In genomic region chr6:158029668-158030230, GRCh38 we compare ENCODE assay signal across 20 cellular contexts. TPM values are rescaled to one million over a fixed set of nuclear protein-coding genes. Genes with fewer than 3 reads are reported as not detected.
A peak's percentile ranks its signal among the peaks of the same experiment; 100 is the strongest.
DNase-seq lines count a peak whose midpoint lies in the region; ATAC-seq and TF ChIP-seq lines count a peak whose summit lies in the region.
"Had no signal": no experiment of that assay in that cellular context is flagged by ENCODE, and none has a peak within 500 bp of the region (broad histone marks: within the 10 kb centered on the region; RNA-seq: fewer than 3 reads in every experiment).

No MANE protein-coding gene starts in this region.

- H3K4me2 ChIP-seq in fibroblast of lung (ENCODE audit: extremely low read depth, insufficient read depth, low read length): no peak overlapping the region

- H3K27ac ChIP-seq in fibroblast of lung (ENCODE audit: insufficient read depth, low read length): peak overlapping the region; percentile 29
- peak overlapping the region; percentile 37 for H3K27ac ChIP-seq in subcutaneous abdominal adipose tissue (ENCODE audit: low read depth, low read length)
- H3K27ac ChIP-seq: psoas muscle had no signal

- H3K9me3 ChIP-seq in fibroblast of lung (ENCODE audit: control insufficient read depth, insufficient read depth, low read depth, low read length) (no peaks in the 10 kb centered on the region), subcutaneous abdominal adipose tissue (ENCODE audit: control insufficient read depth in 5 of 5, low read length in 5 of 5) (no peaks in the 10 kb centered on the region)
- H3K9me3 ChIP-seq: psoas muscle had no signal

- H3K27me3 ChIP-seq in fibroblast of lung (ENCODE audit: control insufficient read depth, insufficient read depth, low read length): no peaks in the 10 kb centered on the region
- peaks cover 0 to 14% (median 3%) of the 10 kb centered on the region in 5 donors for H3K27me3 ChIP-seq in subcutaneous abdominal adipose tissue (ENCODE audit: control insufficient read depth in 5 of 5, insufficient read depth in 4 of 5, low read length in 5 of 5)

- TF ChIP-seq CTCF in NB4 (IDR thresholded peaks at IDR 0.05; ENCODE audit: low read depth, low read length): no peak
- TF ChIP-seq CTCF in fibroblast of lung (conservative IDR thresholded peaks at IDR 0.05 in 1 of 2, IDR thresholded peaks at IDR 0.05 in 1 of 2; ENCODE audit: low read depth in 1 of 2, low read length in 2 of 2): no peak

- DNase-seq in activated effector memory CD4-positive, alpha-beta T cell treated with anti-CD3 and anti-CD28 coated beads, Interleukin-2, amount 50 U/mL, for 16 hours: peak; percentile 38
- DNase-seq in activated effector memory CD4-positive, alpha-beta T cell treated with Interleukin-2 at 50 U/mL for 16 hours: no peak
- DNase-seq in NB4 (ENCODE audit: low read depth) (peak; percentile 47), fibroblast of lung (ENCODE audit: low read depth in 2 of 2) (no peak), NCI-H146 treated with DMSO at 0.1 percent for 48 hours (lab: John Stamatoyannopoulos, UW; ENCODE audit: unreplicated experiment) (no peak)
- DNase-seq: activated CD4-positive, alpha-beta T cell treated with anti-CD3 and anti-CD28 coated beads for 4 hours; activated naive CD4-positive, alpha-beta T cell; CD8-positive, alpha-beta T cell; DMS53; KBM-7; kidney glomerular epithelial cell; NCI-H1048; NCI-H2107; NCI-H526; psoas muscle; small intestine; stimulated activated CD4-positive, alpha-beta T cell treated with anti-CD3 and anti-CD28 coated beads, Interleukin-4, amount 100 ng/mL, for 1 hour had no signal

- ATAC-seq in HG02884 (IDR thresholded peaks at IDR 0.05; ENCODE audit: unreplicated experiment) (no peak), HG03469 (IDR thresholded peaks at IDR 0.05; ENCODE audit: unreplicated experiment) (no peak)
- ATAC-seq: CD8-positive, alpha-beta T cell; psoas muscle had no signal

- TF ChIP-seq POLR2A in NB4 (IDR thresholded peaks at IDR 0.05; ENCODE audit: extremely low read depth, insufficient read length): no peak

- no peaks in the 10 kb centered on the region for H4K20me1 ChIP-seq in fibroblast of lung (ENCODE audit: control insufficient read depth, extremely low read depth, insufficient read depth, low read length)

- H3K4me1 ChIP-seq in fibroblast of lung (ENCODE audit: control insufficient read depth, extremely low read depth, insufficient read depth, low read length): peaks cover 51% of the 10 kb centered on the region
- peaks cover 19 to 51% (median 38%) of the 10 kb centered on the region in 5 donors for H3K4me1 ChIP-seq in subcutaneous abdominal adipose tissue (ENCODE audit: control insufficient read depth in 5 of 5, insufficient read depth in 5 of 5, low read length in 5 of 5)

- no peak overlapping the region for H3K4me3 ChIP-seq in NB4 (ENCODE audit: low read depth, low read length)
- H3K4me3 ChIP-seq in fibroblast of lung (replicated peaks in 1 of 4; ENCODE audit: control extremely low read depth in 1 of 4, insufficient read depth in 1 of 4, low read depth in 3 of 4, low read length in 4 of 4): no peak overlapping the region
- no peak overlapping the region for H3K4me3 ChIP-seq in subcutaneous abdominal adipose tissue (ENCODE audit: low read depth in 1 of 5, low read length in 5 of 5)
- H3K4me3 ChIP-seq: psoas muscle had no signal

- H3K36me3 ChIP-seq in fibroblast of lung (ENCODE audit: control insufficient read depth, insufficient read depth, low read length) (peaks cover 10% of the 10 kb centered on the region), subcutaneous abdominal adipose tissue (ENCODE audit: control insufficient read depth in 5 of 5, insufficient read depth in 5 of 5, low read length in 5 of 5) (peaks cover 0 to 5% (median 0%) of the 10 kb centered on the region in 5 donors)

- no peak overlapping the region for H3K9ac ChIP-seq in fibroblast of lung (ENCODE audit: insufficient read depth, low read length)
- H3K9ac ChIP-seq in subcutaneous abdominal adipose tissue (ENCODE audit: low read length in 5 of 5): no peak overlapping the region

- H3K79me2 ChIP-seq in fibroblast of lung (ENCODE audit: control insufficient read depth, insufficient read depth, low read length): peaks cover 48% of the 10 kb centered on the region

- no peak overlapping the region for H2AFZ ChIP-seq in fibroblast of lung (ENCODE audit: low read length)

RNA-seq across cellular contexts. Expression of gene SYNJ2, which starts 48.1 kb away (rescaled TPM):
- total RNA-seq in fibroblast of lung: 43.4 and 57.3 TPM in 2 replicates
- polyA plus RNA-seq in fibroblast of lung: 23.5 and 41.3 TPM in 2 replicates
- polyA plus RNA-seq in fibroblast of lung (2012): 18.1 and 31.8 TPM in 2 replicates
- polyA minus RNA-seq in fibroblast of lung (ENCODE audit: low replicate concordance): 51.7 and 102 TPM in 2 replicates

Comparison
In these comparisons a context has a peak if more than half of its experiments do, and no peak if none do; other contexts are left out.
1. DNase-seq: peak in activated effector memory CD4-positive, alpha-beta T cell treated with anti-CD3 and anti-CD28 coated beads, Interleukin-2, amount 50 U/mL, for 16 hours (single experiment) and NB4 (single experiment); none in activated effector memory CD4-positive, alpha-beta T cell treated with Interleukin-2 at 50 U/mL for 16 hours (single experiment), fibroblast of lung (0 of 2) and NCI-H146 treated with DMSO at 0.1 percent for 48 hours (single experiment).